Comparison of ENCODE assay signal across 18 cellular contexts in the genomic region with DNA sequence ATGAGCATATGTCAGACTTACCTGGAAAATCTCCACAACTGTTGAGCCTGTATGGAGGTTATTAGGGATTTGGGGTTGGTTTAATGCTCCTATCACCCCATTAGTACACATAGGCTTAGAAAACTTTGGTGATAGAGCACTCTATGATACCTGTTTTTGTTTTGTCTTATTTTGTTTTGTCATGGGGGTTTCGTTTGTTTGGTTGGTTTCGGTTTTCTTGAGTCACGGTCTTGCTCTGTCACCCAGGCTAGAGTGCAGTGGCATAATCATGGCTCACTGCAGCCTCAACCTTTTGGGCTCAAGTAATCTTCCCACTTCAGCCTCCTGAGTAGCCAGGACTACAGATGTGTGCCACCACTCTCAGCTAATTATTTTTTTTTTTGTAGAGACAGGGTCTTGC.
DNase-seq lines count a peak whose midpoint lies in the region; ATAC-seq lines count a peak whose summit lies in the region.
"Had no signal": no experiment of that assay in that cellular context is flagged by ENCODE, and none has a peak within 500 bp of the region (broad histone marks: within the 10 kb centered on the region; RNA-seq: fewer than 3 reads in every experiment).

No MANE protein-coding gene starts in this region.

- ATAC-seq in GM19035 (IDR thresholded peaks at IDR 0.05; ENCODE audit: unreplicated experiment) (peak; percentile 53), HG02885 (IDR thresholded peaks at IDR 0.05; ENCODE audit: poor library complexity, unreplicated experiment) (peak; percentile 65), HG03520 (IDR thresholded peaks at IDR 0.05; ENCODE audit: unreplicated experiment) (peak; percentile 80), GM21381 (IDR thresholded peaks at IDR 0.05; ENCODE audit: unreplicated experiment) (no peak), GM19328 (IDR thresholded peaks at IDR 0.05; ENCODE audit: unreplicated experiment) (no peak)
- ATAC-seq in stimulated activated effector memory CD8-positive, alpha-beta T cell treated with anti-CD3 and anti-CD28 coated beads, Interleukin-12 subunit alpha, Interleukin-12 subunit beta, amount 100 ng/mL, for 72 hours = peak; percentile 47
- ATAC-seq: A549; CD8-positive, alpha-beta T cell; HCT116; K562 had no signal

- DNase-seq in stimulated activated effector memory CD8-positive, alpha-beta T cell treated with anti-CD3 and anti-CD28 coated beads, Interleukin-12 subunit alpha, Interleukin-12 subunit beta, amount 100 ng/mL, for 72 hours (ENCODE audit: low spot score in 2 of 2) = no peak
- no peak for DNase-seq in NCI-H82 (lab: John Stamatoyannopoulos, UW)
- no peak for DNase-seq in SHP77 treated with DMSO at 0.1 percent for 48 hours (lab: John Stamatoyannopoulos, UW)
- DNase-seq: BE2C; CD8-positive, alpha-beta T cell; COR-L47; DMS153; DMS79 treated with DMSO at 0.1 percent for 48 hours; EL; Kasumi-1 had no signal

- H3K27ac Mint-ChIP-seq in stimulated activated effector memory CD8-positive, alpha-beta T cell treated with anti-CD3 and anti-CD28 coated beads, Interleukin-12 subunit alpha, Interleukin-12 subunit beta, amount 100 ng/mL, for 72 hours = no peak overlapping the region
- H3K27ac Mint-ChIP-seq: CD8-positive, alpha-beta T cell had no signal

- no peaks in the 10 kb centered on the region for H3K36me3 Mint-ChIP-seq in stimulated activated effector memory CD8-positive, alpha-beta T cell treated with anti-CD3 and anti-CD28 coated beads, Interleukin-12 subunit alpha, Interleukin-12 subunit beta, amount 100 ng/mL, for 72 hours
- H3K36me3 Mint-ChIP-seq: CD8-positive, alpha-beta T cell had no signal

- no peaks in the 10 kb centered on the region for H3K4me1 Mint-ChIP-seq in stimulated activated effector memory CD8-positive, alpha-beta T cell treated with anti-CD3 and anti-CD28 coated beads, Interleukin-12 subunit alpha, Interleukin-12 subunit beta, amount 100 ng/mL, for 72 hours

- no peak overlapping the region for H3K4me3 Mint-ChIP-seq in stimulated activated effector memory CD8-positive, alpha-beta T cell treated with anti-CD3 and anti-CD28 coated beads, Interleukin-12 subunit alpha, Interleukin-12 subunit beta, amount 100 ng/mL, for 72 hours
- H3K4me3 Mint-ChIP-seq: CD8-positive, alpha-beta T cell had no signal

- H3K9me3 Mint-ChIP-seq in stimulated activated effector memory CD8-positive, alpha-beta T cell treated with anti-CD3 and anti-CD28 coated beads, Interleukin-12 subunit alpha, Interleukin-12 subunit beta, amount 100 ng/mL, for 72 hours = no peaks in the 10 kb centered on the region
- H3K9me3 Mint-ChIP-seq: CD8-positive, alpha-beta T cell had no signal

Comparison
In these comparisons a context has a peak if more than half of its experiments do, and no peak if none do; other contexts are left out.
1. ATAC-seq: peak in GM19035 (single experiment), HG02885 (single experiment), HG03520 (single experiment) and stimulated activated effector memory CD8-positive, alpha-beta T cell treated with anti-CD3 and anti-CD28 coated beads, Interleukin-12 subunit alpha, Interleukin-12 subunit beta, amount 100 ng/mL, for 72 hours (single experiment); none in GM21381 (single experiment) and GM19328 (single experiment).